16 cellular contexts compared by ENCODE assay signal in genomic region chr17:21208352-21208751, GRCh38.
"Had no signal": no experiment of that assay in that cellular context is flagged by ENCODE, and none has a peak within 500 bp of the region (broad histone marks: within the 10 kb centered on the region; RNA-seq: fewer than 3 reads in every experiment).

No MANE protein-coding gene starts in this region.

- H3K27ac ChIP-seq: dorsolateral prefrontal cortex, left lung, sigmoid colon had no signal

- H3K9me3 Mint-ChIP-seq: activated naive CD8-positive, alpha-beta T cell treated with anti-CD3 and anti-CD28 coated beads, Interleukin-2, amount 50 U/mL, for 24 hours; activated T-helper 17 cell treated with anti-CD3 and anti-CD28 coated beads, Interleukin-2, amount 50 U/mL, for 72 hours; nephron; T-cell had no signal

- H3K9me3 ChIP-seq: left lung, sigmoid colon, SK-N-SH, transverse colon had no signal

- H3K4me3 ChIP-seq: dorsolateral prefrontal cortex, left lung, sigmoid colon, transverse colon had no signal

- H3K27me3 Mint-ChIP-seq: activated naive CD8-positive, alpha-beta T cell treated with anti-CD3 and anti-CD28 coated beads, Interleukin-2, amount 50 U/mL, for 24 hours; activated T-helper 17 cell treated with anti-CD3 and anti-CD28 coated beads, Interleukin-2, amount 50 U/mL, for 72 hours; progenitor cell of endocrine pancreas; T-cell had no signal

- ATAC-seq: activated naive CD8-positive, alpha-beta T cell treated with anti-CD3 and anti-CD28 coated beads, Interleukin-2, amount 50 U/mL, for 24 hours; activated T-helper 17 cell treated with anti-CD3 and anti-CD28 coated beads, Interleukin-2, amount 50 U/mL, for 72 hours; left lung; T-cell had no signal

- H3K36me3 ChIP-seq: transverse colon had no signal

- H3K4me3 Mint-ChIP-seq: activated naive CD8-positive, alpha-beta T cell treated with anti-CD3 and anti-CD28 coated beads, Interleukin-2, amount 50 U/mL, for 24 hours; activated T-helper 17 cell treated with anti-CD3 and anti-CD28 coated beads, Interleukin-2, amount 50 U/mL, for 72 hours; T-cell had no signal

- H3K27me3 ChIP-seq: dorsolateral prefrontal cortex, left lung, sigmoid colon, transverse colon had no signal

- DNase-seq: activated CD4-positive, CD25-positive, alpha-beta regulatory T cell treated with anti-CD3 and anti-CD28 coated beads, Interleukin-2, amount 50 U/mL, for 72 hours; activated naive CD4-positive, alpha-beta T cell treated with Interleukin-2 at 50 U/mL for 16 hours; activated naive CD8-positive, alpha-beta T cell treated with anti-CD3 and anti-CD28 coated beads, Interleukin-2, amount 50 U/mL, for 24 hours; dorsolateral prefrontal cortex; islet precursor cell; left lung; mesendoderm; sigmoid colon; SK-N-SH; stimulated activated CD4-positive, alpha-beta T cell treated with anti-CD3 and anti-CD28 coated beads, Interleukin-1b, Interleukin-23, amount 100 ng/mL, for 48 hours; T-cell; T-helper 9 cell; transverse colon had no signal

- H3K27ac Mint-ChIP-seq: activated naive CD8-positive, alpha-beta T cell treated with anti-CD3 and anti-CD28 coated beads, Interleukin-2, amount 50 U/mL, for 24 hours; activated T-helper 17 cell treated with anti-CD3 and anti-CD28 coated beads, Interleukin-2, amount 50 U/mL, for 72 hours; nephron; progenitor cell of endocrine pancreas; T-cell had no signal
